ENCODE assay signal across 21 cellular contexts in the genomic region with DNA sequence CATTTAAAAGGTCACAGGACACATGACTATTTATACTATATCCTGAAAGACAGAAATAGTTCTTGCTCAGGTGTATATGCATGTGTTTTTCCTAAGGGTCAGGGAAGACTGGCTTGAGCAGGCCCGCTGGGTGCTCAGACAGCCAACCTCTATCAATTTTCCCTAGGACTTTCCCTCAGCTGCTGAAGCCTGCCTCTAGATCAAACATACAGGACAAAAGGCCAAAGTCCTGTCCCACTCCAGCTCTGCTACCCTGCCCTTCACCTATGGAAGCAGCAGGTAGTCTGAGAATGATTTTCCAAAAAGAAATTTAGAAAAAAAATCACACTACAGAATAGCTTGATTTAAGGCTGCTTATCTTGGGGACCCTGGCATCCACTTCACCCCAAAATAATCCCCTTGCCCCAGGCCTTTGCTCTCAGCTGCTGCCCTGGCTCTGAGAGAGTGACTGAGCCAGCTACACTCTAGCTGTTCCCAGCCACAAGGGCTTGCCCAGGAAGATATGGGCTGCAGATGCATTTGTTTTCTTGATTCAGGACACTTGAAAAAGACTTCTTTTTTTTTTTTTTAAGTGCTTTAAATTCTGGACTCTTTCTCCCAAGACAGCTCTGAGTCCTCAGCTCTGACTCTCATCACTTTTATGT. TPM values are rescaled to one million over a fixed set of nuclear protein-coding genes. Genes with fewer than 3 reads are reported as not detected.
DNase-seq lines count a peak whose midpoint lies in the region; ATAC-seq and TF ChIP-seq lines count a peak whose summit lies in the region.
"Had no signal": no experiment of that assay in that cellular context is flagged by ENCODE, and none has a peak within 500 bp of the region (broad histone marks: within the 10 kb centered on the region; RNA-seq: fewer than 3 reads in every experiment).

No MANE protein-coding gene starts in this region.

- no peak for DNase-seq in activated naive CD8-positive, alpha-beta T cell treated with anti-CD3 and anti-CD28 coated beads for 36 hours
- DNase-seq in endothelial cell (ENCODE audit: low spot score) (no peak), mucosa of descending colon (peak in 1 of 3 donors; percentile 6), thyroid gland (peak; percentile 50 to 51), NCI-H345 treated with DMSO at 0.1 percent for 48 hours (lab: John Stamatoyannopoulos, UW; ENCODE audit: unreplicated experiment) (no peak), HCEC 1CT (no peak), NCI-H2029 (lab: John Stamatoyannopoulos, UW) (no peak)
- DNase-seq: GDM1, Kasumi-1, MG63, NCI-H1092, NCI-H146, NCI-H2081, NCI-H2171 treated with DMSO at 0.1 percent for 48 hours, NCI-H748 treated with DMSO at 0.1 percent for 48 hours, OCI-M1, Right ventricle myocardium superior had no signal

- H3K4me3 ChIP-seq in mucosa of descending colon (no peak overlapping the region), thyroid gland (replicated peaks in 1 of 3) (no peak overlapping the region)
- H3K4me3 ChIP-seq: A549, MG63, SK-N-MC had no signal

- H3K4me3 Mint-ChIP-seq in activated naive CD8-positive, alpha-beta T cell = no peak overlapping the region
- H3K4me3 Mint-ChIP-seq in activated naive CD8-positive, alpha-beta T cell treated with anti-CD3 and anti-CD28 coated beads for 36 hours = no peak overlapping the region
- H3K4me3 Mint-ChIP-seq in endothelial cell (ENCODE audit: unreplicated experiment) = peak overlapping the region; percentile 56

- TF ChIP-seq CTCF in endothelial cell (IDR thresholded peaks at IDR 0.05; ENCODE audit: unreplicated experiment) (no peak), mucosa of descending colon (IDR thresholded peaks at IDR 0.05) (no peak), thyroid gland (IDR thresholded peaks at IDR 0.05) (no peak)

- peak overlapping the region; percentile 21 to 65 (median 47) for H3K27ac ChIP-seq in thyroid gland
- H3K27ac ChIP-seq: A549, SK-N-MC had no signal

- H3K27ac Mint-ChIP-seq in activated naive CD8-positive, alpha-beta T cell = peak overlapping the region; percentile 50
- no peak overlapping the region for H3K27ac Mint-ChIP-seq in activated naive CD8-positive, alpha-beta T cell treated with anti-CD3 and anti-CD28 coated beads for 36 hours
- H3K27ac Mint-ChIP-seq in endothelial cell (ENCODE audit: unreplicated experiment) = peak overlapping the region; percentile 98

- 86 to 91% methylated on average over 1 of the region's 1 CpG for WGBS in thyroid gland, 2 donors

- no peaks in the 10 kb centered on the region for H3K9me3 ChIP-seq in mucosa of descending colon
- H3K9me3 ChIP-seq in thyroid gland = no peaks in the 10 kb centered on the region
- H3K9me3 ChIP-seq: A549, MG63 had no signal

- no peak for TF ChIP-seq POLR2A in thyroid gland (IDR thresholded peaks at IDR 0.05)

- no peaks in the 10 kb centered on the region for H3K4me1 ChIP-seq in mucosa of descending colon (ENCODE audit: low read depth)
- H3K4me1 ChIP-seq in thyroid gland = peaks cover 0 to 22% of the 10 kb centered on the region in 2 donors
- H3K4me1 ChIP-seq: A549 had no signal

- no peaks in the 10 kb centered on the region for H3K27me3 Mint-ChIP-seq in activated naive CD8-positive, alpha-beta T cell
- no peaks in the 10 kb centered on the region for H3K27me3 Mint-ChIP-seq in activated naive CD8-positive, alpha-beta T cell treated with anti-CD3 and anti-CD28 coated beads for 36 hours
- peaks cover 20% of the 10 kb centered on the region for H3K27me3 Mint-ChIP-seq in endothelial cell (ENCODE audit: unreplicated experiment)

- H3K4me1 Mint-ChIP-seq in activated naive CD8-positive, alpha-beta T cell (ENCODE audit: low read depth) = peaks cover 54% of the 10 kb centered on the region
- H3K4me1 Mint-ChIP-seq in activated naive CD8-positive, alpha-beta T cell treated with anti-CD3 and anti-CD28 coated beads for 36 hours = peaks cover 37% of the 10 kb centered on the region
- peaks cover 67% of the 10 kb centered on the region for H3K4me1 Mint-ChIP-seq in endothelial cell (ENCODE audit: unreplicated experiment)

- H3K36me3 ChIP-seq in mucosa of descending colon (ENCODE audit: low read depth) = no peaks in the 10 kb centered on the region
- peaks cover 0 to 4% of the 10 kb centered on the region in 2 donors for H3K36me3 ChIP-seq in thyroid gland
- H3K36me3 ChIP-seq: MG63 had no signal

- H3K27me3 ChIP-seq in thyroid gland = no peaks in the 10 kb centered on the region
- H3K27me3 ChIP-seq: MG63 had no signal

- H3K9me3 Mint-ChIP-seq in activated naive CD8-positive, alpha-beta T cell (ENCODE audit: low read depth) = no peaks in the 10 kb centered on the region
- peaks cover 3% of the 10 kb centered on the region for H3K9me3 Mint-ChIP-seq in activated naive CD8-positive, alpha-beta T cell treated with anti-CD3 and anti-CD28 coated beads for 36 hours
- no peaks in the 10 kb centered on the region for H3K9me3 Mint-ChIP-seq in endothelial cell (ENCODE audit: unreplicated experiment)

- intact Hi-C loops in mucosa of descending colon (cut with DNase I, micrococcal nuclease) (no loop called here), thyroid gland (cut with DNase I) (no loop called here)

- H3K36me3 Mint-ChIP-seq in activated naive CD8-positive, alpha-beta T cell = peaks cover 19% of the 10 kb centered on the region
- H3K36me3 Mint-ChIP-seq in activated naive CD8-positive, alpha-beta T cell treated with anti-CD3 and anti-CD28 coated beads for 36 hours = peaks cover 37% of the 10 kb centered on the region
- peaks cover 82% of the 10 kb centered on the region for H3K36me3 Mint-ChIP-seq in endothelial cell (ENCODE audit: low read depth, unreplicated experiment)

- ATAC-seq in mucosa of descending colon = peak; percentile 43
- ATAC-seq: A549, HCT116 had no signal

RNA-seq across cellular contexts. Expression of a gene that starts 42.5 kb away (rescaled TPM):
- total RNA-seq in activated naive CD8-positive, alpha-beta T cell treated with anti-CD3 and anti-CD28 coated beads for 36 hours = 10 to 100 TPM in 1 of 2 experiments, 1 to 10 TPM in 1; 9.2 to 10.8 TPM
- total RNA-seq in endothelial cell (ENCODE audit: unreplicated experiment) = 200 TPM
- total RNA-seq in mucosa of descending colon = 1 to 10 TPM; 4.2 to 6.7 (median 5.4) TPM
- 10 to 100 TPM; 11.9 to 26.7 (median 17.9) TPM for total RNA-seq in thyroid gland

Comparison
In these comparisons a context has a peak if more than half of its experiments do, and no peak if none do; other contexts are left out.
1. DNase-seq: peak in thyroid gland (2 of 2); none in activated naive CD8-positive, alpha-beta T cell treated with anti-CD3 and anti-CD28 coated beads for 36 hours (single experiment), endothelial cell (single experiment), NCI-H345 treated with DMSO at 0.1 percent for 48 hours (single experiment), HCEC 1CT (single experiment) and NCI-H2029 (single experiment).